1 cellular context compared by ENCODE assay signal in genomic region chr3:14297305-14297704, GRCh38.
TF ChIP-seq lines count a peak whose summit lies in the region.

No MANE protein-coding gene starts in this region.

TF ChIP-seq in HepG2, 621 proteins besides CTCF, POLR2A, EP300 and RAD21:
- TF ChIP-seq, protein P1, sequence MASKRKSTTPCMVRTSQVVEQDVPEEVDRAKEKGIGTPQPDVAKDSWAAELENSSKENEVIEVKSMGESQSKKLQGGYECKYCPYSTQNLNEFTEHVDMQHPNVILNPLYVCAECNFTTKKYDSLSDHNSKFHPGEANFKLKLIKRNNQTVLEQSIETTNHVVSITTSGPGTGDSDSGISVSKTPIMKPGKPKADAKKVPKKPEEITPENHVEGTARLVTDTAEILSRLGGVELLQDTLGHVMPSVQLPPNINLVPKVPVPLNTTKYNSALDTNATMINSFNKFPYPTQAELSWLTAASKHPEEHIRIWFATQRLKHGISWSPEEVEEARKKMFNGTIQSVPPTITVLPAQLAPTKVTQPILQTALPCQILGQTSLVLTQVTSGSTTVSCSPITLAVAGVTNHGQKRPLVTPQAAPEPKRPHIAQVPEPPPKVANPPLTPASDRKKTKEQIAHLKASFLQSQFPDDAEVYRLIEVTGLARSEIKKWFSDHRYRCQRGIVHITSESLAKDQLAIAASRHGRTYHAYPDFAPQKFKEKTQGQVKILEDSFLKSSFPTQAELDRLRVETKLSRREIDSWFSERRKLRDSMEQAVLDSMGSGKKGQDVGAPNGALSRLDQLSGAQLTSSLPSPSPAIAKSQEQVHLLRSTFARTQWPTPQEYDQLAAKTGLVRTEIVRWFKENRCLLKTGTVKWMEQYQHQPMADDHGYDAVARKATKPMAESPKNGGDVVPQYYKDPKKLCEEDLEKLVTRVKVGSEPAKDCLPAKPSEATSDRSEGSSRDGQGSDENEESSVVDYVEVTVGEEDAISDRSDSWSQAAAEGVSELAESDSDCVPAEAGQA (IDR thresholded peaks at IDR 0.05; ENCODE audit: low read depth) = no peak
- TF ChIP-seq, protein P1 (CRISPR knock-in tag; IDR thresholded peaks at IDR 0.05; ENCODE audit: borderline replicate concordance) = no peak
- no peak for TF ChIP-seq BCL3 (CRISPR knock-in tag; IDR thresholded peaks at IDR 0.05)
- TF ChIP-seq IKZF4 (CRISPR knock-in tag; IDR thresholded peaks at IDR 0.05; ENCODE audit: borderline replicate concordance, low read depth, not compliant biosample characterization) = no peak
- TF ChIP-seq ERF (CRISPR knock-in tag; IDR thresholded peaks at IDR 0.05) = no peak
- TF ChIP-seq ZNF788 (CRISPR knock-in tag; IDR thresholded peaks at IDR 0.05; ENCODE audit: borderline replicate concordance) = no peak
